ENCODE assay signal across 1 cellular context in genomic region chr19:42422576-42423461, GRCh38.
A peak's percentile ranks its signal among the peaks of the same experiment; 100 is the strongest.
TF ChIP-seq lines count a peak whose summit lies in the region.

No MANE protein-coding gene starts in this region.

TF ChIP-seq in GM12878, 131 proteins besides CTCF, POLR2A, EP300 and RAD21 (continued from another document and continues in another):
- TF ChIP-seq CUX1 (IDR thresholded peaks at IDR 0.05; ENCODE audit: insufficient replicate concordance, low read depth, low read length) (no peak), SIX5 (IDR thresholded peaks at IDR 0.05; ENCODE audit: low read depth, low read length, severe bottlenecking) (peak; percentile 36), IKZF2 (IDR thresholded peaks at IDR 0.05) (peak; percentile 41 to 49; a peak in 3 of 4 replicates), LARP7 (IDR thresholded peaks at IDR 0.05) (no peak; the same call in 1 of the 2 replicates), ZBTB40 (IDR thresholded peaks at IDR 0.05; ENCODE audit: borderline replicate concordance) (no peak), GABPA (IDR thresholded peaks at IDR 0.05; ENCODE audit: low read depth) (0 out of 2 replicates have a peak, but pooled peaks have one; percentile 48), MEF2A (IDR thresholded peaks at IDR 0.05; ENCODE audit: insufficient read depth, low read depth, low read length) (no peak), RELA (IDR thresholded peaks at IDR 0.05; ENCODE audit: borderline replicate concordance, partially characterized antibody) (no peak), YY1 (IDR thresholded peaks at IDR 0.05; ENCODE audit: low read depth, low read length) (no peak), CREM (IDR thresholded peaks at IDR 0.05; ENCODE audit: low read depth) (no peak), NFYA (IDR thresholded peaks at IDR 0.05; ENCODE audit: borderline replicate concordance, low read depth, low read length) (no peak), SMC3 (IDR thresholded peaks at IDR 0.05; ENCODE audit: borderline replicate concordance, low read length) (no peak; the same call in 1 of the 2 replicates), SUZ12 (IDR thresholded peaks at IDR 0.05; ENCODE audit: unreplicated experiment) (no peak), SMARCA5 (IDR thresholded peaks at IDR 0.05) (no peak), MXI1 (IDR thresholded peaks at IDR 0.05; ENCODE audit: low read depth, low read length) (no peak), POU2F2 (IDR thresholded peaks at IDR 0.05; ENCODE audit: borderline replicate concordance, low read depth, low read length) (no peak), MYB (IDR thresholded peaks at IDR 0.05; ENCODE audit: borderline replicate concordance, low read depth, low read length) (no peak), RB1 (IDR thresholded peaks at IDR 0.05; ENCODE audit: borderline replicate concordance) (no peak), SREBF2 (IDR thresholded peaks at IDR 0.05; ENCODE audit: low read length) (no peak), POLR2AphosphoS5 (IDR thresholded peaks at IDR 0.05; ENCODE audit: low read length) (no peak), RELB (IDR thresholded peaks at IDR 0.05; ENCODE audit: low read depth) (no peak), RUNX3 (IDR thresholded peaks at IDR 0.05; ENCODE audit: low read length) (peak; percentile 38), MTA2 (IDR thresholded peaks at IDR 0.05; ENCODE audit: low read depth) (no peak), MTA3 (IDR thresholded peaks at IDR 0.05; ENCODE audit: borderline replicate concordance, low read length) (no peak), MYC (IDR thresholded peaks at IDR 0.05; ENCODE audit: insufficient read depth, insufficient read length, insufficient replicate concordance, low read length, severe bottlenecking) (no peak), ATF2 (IDR thresholded peaks at IDR 0.05; ENCODE audit: low read length) (no peak), GATAD2B (conservative IDR thresholded peaks at IDR 0.05; ENCODE audit: low read depth) (no peak; the same call in none of the 2 replicates), KAT2A (conservative IDR thresholded peaks at IDR 0.05; ENCODE audit: control insufficient read depth, low read depth, low read length) (no peak), PML (IDR thresholded peaks at IDR 0.05; ENCODE audit: low read length) (no peak), SUPT20H (IDR thresholded peaks at IDR 0.05; ENCODE audit: borderline replicate concordance, control insufficient read depth, low read depth, low read length) (no peak), ESRRA (IDR thresholded peaks at IDR 0.05; ENCODE audit: low read length) (no peak), IRF4 (IDR thresholded peaks at IDR 0.05; ENCODE audit: low read depth, low read length) (no peak), ZNF592 (IDR thresholded peaks at IDR 0.05) (no peak), POLR2AphosphoS2 (IDR thresholded peaks at IDR 0.05; ENCODE audit: low read depth, low read length) (no peak; the same call in 1 of the 2 replicates), IRF5 (IDR thresholded peaks at IDR 0.05; ENCODE audit: borderline replicate concordance) (no peak), ZBTB33 (IDR thresholded peaks at IDR 0.05) (no peak), ZSCAN29 (IDR thresholded peaks at IDR 0.05) (no peak), ZNF207 (IDR thresholded peaks at IDR 0.05; ENCODE audit: borderline replicate concordance) (no peak), TCF3 (IDR thresholded peaks at IDR 0.05; ENCODE audit: borderline replicate concordance, insufficient read depth, low read depth, low read length) (0 out of 2 replicates have a peak, but pooled peaks have one; percentile 49), CHD1 (IDR thresholded peaks at IDR 0.05; ENCODE audit: low read depth, low read length) (peak; percentile 96)
